In the genomic region with DNA sequence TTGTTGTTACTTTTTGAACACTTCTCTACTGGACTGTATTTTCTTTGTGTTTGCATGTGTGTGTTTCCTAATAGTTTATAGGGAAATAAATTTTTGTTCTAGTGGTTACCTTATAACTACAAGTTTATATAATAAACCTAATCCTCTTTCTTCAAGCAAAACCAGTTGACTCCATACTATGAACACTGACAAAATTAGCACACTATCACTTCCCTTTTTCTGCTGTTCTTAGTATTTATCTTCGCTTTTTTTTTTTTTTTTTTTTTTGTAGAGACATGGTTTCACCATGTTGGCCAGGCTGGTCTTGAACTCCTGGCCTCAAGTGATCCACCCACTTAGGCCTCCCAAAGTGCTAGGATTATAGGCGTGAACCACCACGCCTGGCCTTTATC, we compare ENCODE assay signal across 10 cellular contexts. TPM values are rescaled to one million over a fixed set of nuclear protein-coding genes. Genes with fewer than 3 reads are reported as not detected.
DNase-seq lines count a peak whose midpoint lies in the region; ATAC-seq and TF ChIP-seq lines count a peak whose summit lies in the region.
"Had no signal": no experiment of that assay in that cellular context is flagged by ENCODE, and none has a peak within 500 bp of the region (broad histone marks: within the 10 kb centered on the region; RNA-seq: fewer than 3 reads in every experiment).

No MANE protein-coding gene starts in this region.

- H3K4me3 ChIP-seq in smooth muscle cell (no peak overlapping the region), mucosa of descending colon (no peak overlapping the region)

- peaks cover 24% of the 10 kb centered on the region for H3K9me3 Mint-ChIP-seq in activated CD4-positive, alpha-beta T cell treated with anti-CD3 and anti-CD28 coated beads, Interleukin-2, amount 10 ng/mL, durations not matched to agents 24 days and 14 days
- peaks cover 13% of the 10 kb centered on the region for H3K9me3 Mint-ChIP-seq in activated CD4-positive, alpha-beta T cell treated with anti-CD3 and anti-CD28 coated beads, Interleukin-2, amount 10 ng/mL, durations not matched to agents 7 days and 5 days
- H3K9me3 Mint-ChIP-seq in activated T-helper 2 cell treated with anti-CD3 and anti-CD28 coated beads, Interferon-gamma antibody, Interleukin-2, Interleukin-4, amounts not matched to agents 10 μg/mL and 5 μg/mL and 100 μg/mL, durations not matched to agents 14 hours and 24 hours and 36 hours: peaks cover 10% of the 10 kb centered on the region

- H3K4me2 ChIP-seq in smooth muscle cell: peak overlapping the region; percentile 60

- ATAC-seq in HG03432 (IDR thresholded peaks at IDR 0.05; ENCODE audit: unreplicated experiment): peak; percentile 44
- ATAC-seq in mucosa of descending colon: no peak

- intact Hi-C loops in activated CD4-positive, alpha-beta T cell treated with anti-CD3 and anti-CD28 coated beads, Interleukin-2, amount 10 ng/mL, durations not matched to agents 24 days and 14 days (cut with micrococcal nuclease): loop anchor here (1.0 to 2.0 kb wide), 3 partner anchors 23 to 77 kb away; a partner anchor contains a TSS
- intact Hi-C loops in activated T-helper 2 cell treated with anti-CD3 and anti-CD28 coated beads, Interferon-gamma antibody, Interleukin-2, Interleukin-4, amounts not matched to agents 10 μg/mL and 5 μg/mL and 100 μg/mL, durations not matched to agents 14 hours and 24 hours and 36 hours (cut with micrococcal nuclease): loop anchor here (1.0 to 2.0 kb wide), 4 partner anchors 23 to 230 kb away; a partner anchor contains a TSS
- intact Hi-C loops in mucosa of descending colon (cut with DNase I, micrococcal nuclease): no loop called here

- CTCF ChIA-PET in activated CD4-positive, alpha-beta T cell treated with anti-CD3 and anti-CD28 coated beads, Interleukin-2, amount 10 ng/mL, durations not matched to agents 7 days and 5 days (lab: Charles Lee): interaction anchor here (1.5 to 1.7 kb wide), 2 partner anchors 15 to 20 kb away, joined by 4 to 5 read pairs; no protein-coding TSS in a partner anchor

- H3K4me1 ChIP-seq in smooth muscle cell (ENCODE audit: low read depth) (no peaks in the 10 kb centered on the region), mucosa of descending colon (ENCODE audit: low read depth) (no peaks in the 10 kb centered on the region)

- H3K27ac Mint-ChIP-seq in activated CD4-positive, alpha-beta T cell treated with anti-CD3 and anti-CD28 coated beads, Interleukin-2, amount 10 ng/mL, durations not matched to agents 24 days and 14 days: peak overlapping the region; percentile 81
- H3K27ac Mint-ChIP-seq in activated CD4-positive, alpha-beta T cell treated with anti-CD3 and anti-CD28 coated beads, Interleukin-2, amount 10 ng/mL, durations not matched to agents 7 days and 5 days: no peak overlapping the region
- H3K27ac Mint-ChIP-seq in activated T-helper 2 cell treated with anti-CD3 and anti-CD28 coated beads, Interferon-gamma antibody, Interleukin-2, Interleukin-4, amounts not matched to agents 10 μg/mL and 5 μg/mL and 100 μg/mL, durations not matched to agents 14 hours and 24 hours and 36 hours: peak overlapping the region; percentile 79

- H3F3A ChIP-seq in smooth muscle cell (ENCODE audit: low read depth): peaks cover 10% of the 10 kb centered on the region

- peak overlapping the region; percentile 98 for H3K27ac ChIP-seq in smooth muscle cell (ENCODE audit: low read depth)
- H3K27ac ChIP-seq: neutrophil had no signal

- POLR2A ChIA-PET in activated CD4-positive, alpha-beta T cell treated with anti-CD3 and anti-CD28 coated beads, Interleukin-2, amount 10 ng/mL, durations not matched to agents 7 days and 5 days (lab: Charles Lee): interaction anchor here (1.1 to 1.4 kb wide), 2 partner anchors 22 to 25 kb away, joined by 10 to 11 read pairs; a partner anchor contains a TSS

- H3K4me3 Mint-ChIP-seq in activated CD4-positive, alpha-beta T cell treated with anti-CD3 and anti-CD28 coated beads, Interleukin-2, amount 10 ng/mL, durations not matched to agents 24 days and 14 days: no peak overlapping the region
- H3K4me3 Mint-ChIP-seq in activated CD4-positive, alpha-beta T cell treated with anti-CD3 and anti-CD28 coated beads, Interleukin-2, amount 10 ng/mL, durations not matched to agents 7 days and 5 days: no peak overlapping the region
- H3K4me3 Mint-ChIP-seq in activated T-helper 2 cell treated with anti-CD3 and anti-CD28 coated beads, Interferon-gamma antibody, Interleukin-2, Interleukin-4, amounts not matched to agents 10 μg/mL and 5 μg/mL and 100 μg/mL, durations not matched to agents 14 hours and 24 hours and 36 hours (ENCODE audit: low read depth): no peak overlapping the region

- H3K9me3 ChIP-seq in smooth muscle cell (replicated peaks; ENCODE audit: low read depth): no peaks in the 10 kb centered on the region
- no peaks in the 10 kb centered on the region for H3K9me3 ChIP-seq in mucosa of descending colon
- H3K9me3 ChIP-seq: neutrophil had no signal

- H3K9ac ChIP-seq in smooth muscle cell (ENCODE audit: low read depth): peak overlapping the region; percentile 87

- H4K20me1 ChIP-seq in smooth muscle cell (ENCODE audit: low read depth): no peaks in the 10 kb centered on the region

- 92% methylated on average over 3 of the region's 3 CpGs for WGBS in smooth muscle cell (ENCODE audit: low lambda C conversion rate)

- DNase-seq in activated CD4-positive, alpha-beta T cell treated with anti-CD3 and anti-CD28 coated beads, Interleukin-2, amount 10 ng/mL, durations not matched to agents 24 days and 14 days: no peak
- DNase-seq in activated CD4-positive, alpha-beta T cell treated with anti-CD3 and anti-CD28 coated beads, Interleukin-2, amount 10 ng/mL, durations not matched to agents 7 days and 5 days: no peak
- no peak for DNase-seq in activated T-helper 2 cell treated with anti-CD3 and anti-CD28 coated beads, Interferon-gamma antibody, Interleukin-2, Interleukin-4, amounts not matched to agents 10 μg/mL and 5 μg/mL and 100 μg/mL, durations not matched to agents 14 hours and 24 hours and 36 hours (ENCODE audit: low spot score)
- DNase-seq in smooth muscle cell (lab: John Stamatoyannopoulos, UW; ENCODE audit: unreplicated experiment) (no peak), midbrain (lab: John Stamatoyannopoulos, UW) (no peak), NCI-H1417 treated with DMSO at 0.1 percent for 48 hours (lab: John Stamatoyannopoulos, UW) (no peak), mucosa of descending colon (no peak)
- DNase-seq: NCI-H2081 had no signal

- H3K27me3 ChIP-seq in smooth muscle cell (ENCODE audit: low read depth): no peaks in the 10 kb centered on the region
- H3K27me3 ChIP-seq: neutrophil had no signal

- H3K4me1 Mint-ChIP-seq in activated CD4-positive, alpha-beta T cell treated with anti-CD3 and anti-CD28 coated beads, Interleukin-2, amount 10 ng/mL, durations not matched to agents 24 days and 14 days: peaks cover 15% of the 10 kb centered on the region
- peaks cover 17% of the 10 kb centered on the region for H3K4me1 Mint-ChIP-seq in activated CD4-positive, alpha-beta T cell treated with anti-CD3 and anti-CD28 coated beads, Interleukin-2, amount 10 ng/mL, durations not matched to agents 7 days and 5 days
- peaks cover 19% of the 10 kb centered on the region for H3K4me1 Mint-ChIP-seq in activated T-helper 2 cell treated with anti-CD3 and anti-CD28 coated beads, Interferon-gamma antibody, Interleukin-2, Interleukin-4, amounts not matched to agents 10 μg/mL and 5 μg/mL and 100 μg/mL, durations not matched to agents 14 hours and 24 hours and 36 hours (ENCODE audit: low read depth)

- H3K27me3 Mint-ChIP-seq in activated CD4-positive, alpha-beta T cell treated with anti-CD3 and anti-CD28 coated beads, Interleukin-2, amount 10 ng/mL, durations not matched to agents 24 days and 14 days: peaks cover 1% of the 10 kb centered on the region
- H3K27me3 Mint-ChIP-seq in activated CD4-positive, alpha-beta T cell treated with anti-CD3 and anti-CD28 coated beads, Interleukin-2, amount 10 ng/mL, durations not matched to agents 7 days and 5 days: no peaks in the 10 kb centered on the region
- no peaks in the 10 kb centered on the region for H3K27me3 Mint-ChIP-seq in activated T-helper 2 cell treated with anti-CD3 and anti-CD28 coated beads, Interferon-gamma antibody, Interleukin-2, Interleukin-4, amounts not matched to agents 10 μg/mL and 5 μg/mL and 100 μg/mL, durations not matched to agents 14 hours and 24 hours and 36 hours (ENCODE audit: low read depth)

- H3K79me2 ChIP-seq in smooth muscle cell (ENCODE audit: low read depth): no peaks in the 10 kb centered on the region

- H3K36me3 ChIP-seq in smooth muscle cell (ENCODE audit: low read depth) (no peaks in the 10 kb centered on the region), mucosa of descending colon (ENCODE audit: low read depth) (no peaks in the 10 kb centered on the region)
- H3K36me3 ChIP-seq: neutrophil had no signal

- H2AFZ ChIP-seq in smooth muscle cell (ENCODE audit: low read depth): no peak overlapping the region

- H3K36me3 Mint-ChIP-seq in activated CD4-positive, alpha-beta T cell treated with anti-CD3 and anti-CD28 coated beads, Interleukin-2, amount 10 ng/mL, durations not matched to agents 24 days and 14 days (ENCODE audit: low read depth): peaks cover 2% of the 10 kb centered on the region
- peaks cover 2% of the 10 kb centered on the region for H3K36me3 Mint-ChIP-seq in activated CD4-positive, alpha-beta T cell treated with anti-CD3 and anti-CD28 coated beads, Interleukin-2, amount 10 ng/mL, durations not matched to agents 7 days and 5 days (ENCODE audit: low read depth)
- H3K36me3 Mint-ChIP-seq in activated T-helper 2 cell treated with anti-CD3 and anti-CD28 coated beads, Interferon-gamma antibody, Interleukin-2, Interleukin-4, amounts not matched to agents 10 μg/mL and 5 μg/mL and 100 μg/mL, durations not matched to agents 14 hours and 24 hours and 36 hours (ENCODE audit: low read depth): no peaks in the 10 kb centered on the region

- no peak for TF ChIP-seq CTCF in smooth muscle cell (IDR thresholded peaks at IDR 0.05; ENCODE audit: borderline replicate concordance, insufficient read depth, poor library complexity, severe bottlenecking)
- no peak for TF ChIP-seq CTCF in mucosa of descending colon (IDR thresholded peaks at IDR 0.05)

RNA-seq across cellular contexts. Expression of a gene that starts 25.0 kb away (rescaled TPM):
- 113 and 118 TPM in 2 replicates for total RNA-seq in activated CD4-positive, alpha-beta T cell treated with anti-CD3 and anti-CD28 coated beads, Interleukin-2, amount 10 ng/mL, durations not matched to agents 24 days and 14 days
- 100 to 1,000 TPM; 138 to 153 TPM for total RNA-seq in activated CD4-positive, alpha-beta T cell treated with anti-CD3 and anti-CD28 coated beads, Interleukin-2, amount 10 ng/mL, durations not matched to agents 7 days and 5 days
- total RNA-seq in activated T-helper 2 cell treated with anti-CD3 and anti-CD28 coated beads, Interferon-gamma antibody, Interleukin-2, Interleukin-4, amounts not matched to agents 10 μg/mL and 5 μg/mL and 100 μg/mL, durations not matched to agents 14 hours and 24 hours and 36 hours: 117 and 122 TPM in 2 replicates
- total RNA-seq in smooth muscle cell (61.4 and 79.1 TPM in 2 replicates), mucosa of descending colon (10 to 100 TPM; 70.3 to 85.1 (median 85.1) TPM)
- 32.4 and 33.1 TPM in 2 replicates for polyA plus RNA-seq in smooth muscle cell

RNA-seq across cellular contexts. Expression of a gene that starts 30.8 kb away (rescaled TPM):
- 71.0 and 76.8 TPM in 2 replicates for total RNA-seq in activated CD4-positive, alpha-beta T cell treated with anti-CD3 and anti-CD28 coated beads, Interleukin-2, amount 10 ng/mL, durations not matched to agents 24 days and 14 days
- 10 to 100 TPM; 63.2 to 70.3 TPM for total RNA-seq in activated CD4-positive, alpha-beta T cell treated with anti-CD3 and anti-CD28 coated beads, Interleukin-2, amount 10 ng/mL, durations not matched to agents 7 days and 5 days
- 68.5 and 71.5 TPM in 2 replicates for total RNA-seq in activated T-helper 2 cell treated with anti-CD3 and anti-CD28 coated beads, Interferon-gamma antibody, Interleukin-2, Interleukin-4, amounts not matched to agents 10 μg/mL and 5 μg/mL and 100 μg/mL, durations not matched to agents 14 hours and 24 hours and 36 hours
- total RNA-seq in smooth muscle cell: 31.8 and 42.5 TPM in 2 replicates
- polyA plus RNA-seq in smooth muscle cell: 36.7 and 46.4 TPM in 2 replicates
- 10 to 100 TPM; 20.6 to 62.0 (median 45.8) TPM for total RNA-seq in mucosa of descending colon

RNA-seq across cellular contexts. Expression of a gene that starts 54.8 kb away (rescaled TPM):
- 0.30 and 0.31 TPM in 2 replicates for total RNA-seq in activated CD4-positive, alpha-beta T cell treated with anti-CD3 and anti-CD28 coated beads, Interleukin-2, amount 10 ng/mL, durations not matched to agents 24 days and 14 days
- total RNA-seq in activated CD4-positive, alpha-beta T cell treated with anti-CD3 and anti-CD28 coated beads, Interleukin-2, amount 10 ng/mL, durations not matched to agents 7 days and 5 days: 1 to 10 TPM; 1.8 to 2.3 TPM
- total RNA-seq in activated T-helper 2 cell treated with anti-CD3 and anti-CD28 coated beads, Interferon-gamma antibody, Interleukin-2, Interleukin-4, amounts not matched to agents 10 μg/mL and 5 μg/mL and 100 μg/mL, durations not matched to agents 14 hours and 24 hours and 36 hours: not detected in 2 replicates
- total RNA-seq in smooth muscle cell (not detected in 2 replicates), mucosa of descending colon (not detected)
- polyA plus RNA-seq in smooth muscle cell: not detected in 2 replicates

Comparison
In these comparisons a context has a peak if more than half of its experiments do, and no peak if none do; other contexts are left out.
1. intact Hi-C loops: an anchor here in activated CD4-positive, alpha-beta T cell treated with anti-CD3 and anti-CD28 coated beads, Interleukin-2, amount 10 ng/mL, durations not matched to agents 24 days and 14 days (1.0 to 2.0 kb wide) and activated T-helper 2 cell treated with anti-CD3 and anti-CD28 coated beads, Interferon-gamma antibody, Interleukin-2, Interleukin-4, amounts not matched to agents 10 μg/mL and 5 μg/mL and 100 μg/mL, durations not matched to agents 14 hours and 24 hours and 36 hours (1.0 to 2.0 kb wide); none called in mucosa of descending colon.